In the genomic region with DNA sequence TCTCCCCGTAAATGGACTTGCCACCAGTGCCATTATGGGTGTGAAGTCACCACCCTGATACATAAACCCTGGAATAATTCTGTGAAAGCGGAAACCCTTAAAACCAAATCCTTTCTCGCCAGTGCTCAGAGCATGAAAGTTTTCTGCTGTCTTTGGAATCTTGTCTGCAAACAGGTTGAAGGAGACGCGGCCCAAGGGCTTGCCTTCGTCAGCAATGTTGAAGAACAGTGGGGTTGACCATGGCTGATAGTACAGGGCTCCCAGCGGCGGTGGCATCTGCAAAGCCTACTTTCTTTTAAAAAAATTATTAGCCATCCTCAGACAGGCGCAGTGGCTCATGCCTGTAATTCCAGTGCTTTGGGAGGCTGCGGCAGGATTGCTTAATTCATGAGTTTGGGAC, we compare ENCODE assay signal across 7 cellular contexts.
"Had no signal": no experiment of that assay in that cellular context is flagged by ENCODE, and none has a peak within 500 bp of the region (broad histone marks: within the 10 kb centered on the region; RNA-seq: fewer than 3 reads in every experiment).

No MANE protein-coding gene starts in this region.

- H3K27ac ChIP-seq: HL-60 had no signal

- DNase-seq: IMR-90, KBM-7, KG1 had no signal

- H3K4me3 Mint-ChIP-seq: IgD-negative memory B cell had no signal

- ATAC-seq: HepG2, K562 had no signal

- H3K27me3 Mint-ChIP-seq: IgD-negative memory B cell had no signal

- H3K27ac Mint-ChIP-seq: IgD-negative memory B cell had no signal

- H3K4me3 ChIP-seq: K562 had no signal
